ENCODE assay signal across 8 cellular contexts in genomic region chr3:71011565-71012287, GRCh38.
A peak's percentile ranks its signal among the peaks of the same experiment; 100 is the strongest.
DNase-seq lines count a peak whose midpoint lies in the region; ATAC-seq, FAIRE-seq and TF ChIP-seq lines count a peak whose summit lies in the region.

No MANE protein-coding gene starts in this region.

- 29% methylated on average over 6 of the region's 6 CpGs for WGBS in GM12878 (ENCODE audit: insufficient coverage, insufficient replicate concordance, low lambda C conversion rate, missing lambda C conversion rate)

- H2AFZ ChIP-seq in GM12878 (ENCODE audit: control insufficient read depth, low read depth, low read length): no peak overlapping the region

- H3K27me3 ChIP-seq in CD8-positive, alpha-beta T cell (ENCODE audit: insufficient read depth, low read length): no peaks in the 10 kb centered on the region
- H3K27me3 ChIP-seq in GM12878 (replicated peaks in 1 of 2; ENCODE audit: control insufficient read depth in 2 of 2, insufficient read depth in 2 of 2, low read length in 1 of 2): no peaks in the 10 kb centered on the region
- no peaks in the 10 kb centered on the region for H3K27me3 ChIP-seq in Caco-2 (replicated peaks; ENCODE audit: control insufficient read depth, insufficient read depth, low read length)
- H3K27me3 ChIP-seq in A673 (replicated peaks; ENCODE audit: insufficient read depth, low read depth, low read length, poor library complexity): no peaks in the 10 kb centered on the region

- no peaks in the 10 kb centered on the region for H3K27me3 Mint-ChIP-seq in CD8-positive, alpha-beta T cell (ENCODE audit: low read depth)
- no peaks in the 10 kb centered on the region for H3K27me3 Mint-ChIP-seq in Caco-2 (ENCODE audit: insufficient read depth, unreplicated experiment)

- peak overlapping the region; percentile 37 for H3K27ac ChIP-seq in CD8-positive, alpha-beta T cell (ENCODE audit: low read depth, low read length)
- no peak overlapping the region for H3K27ac ChIP-seq in GM12878 (ENCODE audit: control insufficient read depth, insufficient read depth)
- H3K27ac ChIP-seq in A673 (ENCODE audit: low read depth, low read length, poor library complexity, severe bottlenecking): no peak overlapping the region

- no peak for TF ChIP-seq POLR2A in GM12878 (IDR thresholded peaks at IDR 0.05; ENCODE audit: low read depth, low read length)

- in situ Hi-C loops in GM12878 (cut with MboI): no loop called here

- no peak overlapping the region for H3K4me3 ChIP-seq in CD8-positive, alpha-beta T cell (ENCODE audit: low read depth, low read length)
- H3K4me3 ChIP-seq in GM12878: no peak overlapping the region
- H3K4me3 ChIP-seq in Caco-2 (ENCODE audit: low read depth, low read length): no peak overlapping the region
- no peak overlapping the region for H3K4me3 ChIP-seq in A673 (ENCODE audit: low read depth, low read length, poor library complexity, severe bottlenecking)

- no peak for ATAC-seq in CD8-positive, alpha-beta T cell
- ATAC-seq in GM21390 (IDR thresholded peaks at IDR 0.05; ENCODE audit: unreplicated experiment) (peak; percentile 69), HG03558 (IDR thresholded peaks at IDR 0.05; ENCODE audit: extremely low read depth, unreplicated experiment) (peak; percentile 60), GM12878 (peak; percentile 88)

- no peak for TF ChIP-seq RAD21 in GM12878 (IDR thresholded peaks at IDR 0.05; ENCODE audit: insufficient read depth, low read depth, low read length)

- SMC1A ChIA-PET in GM12878 (lab: Charles Lee; ENCODE audit: uncharacterized antibody, unreplicated experiment): interaction anchor here (0.6 to 1.2 kb wide), 2 partner anchors 383 to 670 kb away, joined by 3 read pairs; no protein-coding TSS in a partner anchor

- POLR2A ChIA-PET in CD8-positive, alpha-beta T cell (lab: Charles Lee): interaction anchor here (0.8 to 1.3 kb wide), 2 partner anchors 12 to 49 kb away, joined by 3 to 5 read pairs; no protein-coding TSS in a partner anchor
- POLR2A ChIA-PET in GM12878 (lab: Charles Lee) (no interaction called here), Caco-2 (lab: Charles Lee) (no interaction called here), A673 (lab: Charles Lee; ENCODE audit: low non-redundant PET) (no interaction called here)

- no peak for TF ChIP-seq CTCF in CD8-positive, alpha-beta T cell (IDR thresholded peaks at IDR 0.05)
- TF ChIP-seq CTCF in GM12878 (IDR thresholded peaks at IDR 0.05 in 2 of 3, conservative IDR thresholded peaks at IDR 0.05 in 1 of 3; ENCODE audit: control insufficient read depth in 2 of 3, extremely low read depth in 1 of 3, insufficient read depth in 1 of 3, low read depth in 3 of 3, low read length in 3 of 3) (no peak), Caco-2 (IDR thresholded peaks at IDR 0.05; ENCODE audit: insufficient read depth in 1 of 2, low read depth in 1 of 2, low read length in 1 of 2, severe bottlenecking in 1 of 2, unreplicated experiment in 1 of 2) (no peak), A673 (conservative IDR thresholded peaks at IDR 0.05; ENCODE audit: low read depth, low read length) (no peak)

- BruUV-seq in GM12878 (replicated peaks; lab: Mats Ljungman, UMichigan) (no TSS peak), Caco-2 (replicated peaks; lab: Mats Ljungman, UMichigan) (no TSS peak), A673 (replicated peaks; lab: Mats Ljungman, UMichigan) (no TSS peak)

- H3K4me1 Mint-ChIP-seq in CD8-positive, alpha-beta T cell (ENCODE audit: low read depth): peaks cover 78% of the 10 kb centered on the region
- peaks cover 6% of the 10 kb centered on the region for H3K4me1 Mint-ChIP-seq in Caco-2 (ENCODE audit: low read depth, unreplicated experiment)

- peaks cover 64% of the 10 kb centered on the region for H3K4me1 ChIP-seq in CD8-positive, alpha-beta T cell (ENCODE audit: insufficient read depth, low read length)
- H3K4me1 ChIP-seq in GM12878 (ENCODE audit: control insufficient read depth, insufficient read depth, low read length) (peaks cover 3% of the 10 kb centered on the region; the same call in 1 of the 2 replicates), Caco-2 (peaks cover 15% of the 10 kb centered on the region), A673 (ENCODE audit: insufficient read depth, low read length, poor library complexity, severe bottlenecking) (peaks cover 8% of the 10 kb centered on the region)

- H3K36me3 ChIP-seq in CD8-positive, alpha-beta T cell (ENCODE audit: insufficient read depth, low read length): peaks cover 7% of the 10 kb centered on the region
- H3K36me3 ChIP-seq in GM12878 (ENCODE audit: control insufficient read depth in 2 of 2, insufficient read depth in 2 of 2, low read length in 1 of 2) (no peaks in the 10 kb centered on the region), Caco-2 (ENCODE audit: control insufficient read depth, insufficient read depth, low read length) (peaks cover 3% of the 10 kb centered on the region; the same call in 1 of the 2 replicates), A673 (ENCODE audit: insufficient read depth, low read length, poor library complexity, severe bottlenecking) (no peaks in the 10 kb centered on the region)

- no peaks in the 10 kb centered on the region for H3K79me2 ChIP-seq in GM12878 (ENCODE audit: control insufficient read depth, insufficient read depth, low read length)

- intact Hi-C loops in CD8-positive, alpha-beta T cell (cut with DNase I, micrococcal nuclease): loop anchor here (2.0 to 5.0 kb wide), 2 partner anchors 13 to 216 kb away; no protein-coding TSS in a partner anchor
- intact Hi-C loops in GM12878 (cut with micrococcal nuclease; ENCODE audit: unreplicated experiment): loop anchor here (1.0 to 5.0 kb wide), 3 partner anchors 76 to 381 kb away; no protein-coding TSS in a partner anchor
- intact Hi-C loops in posterior cingulate gyrus (cut with DNase I): no loop called here
- intact Hi-C loops in Caco-2 (cut with micrococcal nuclease; ENCODE audit: unreplicated experiment): no loop called here
- intact Hi-C loops in A673 (cut with micrococcal nuclease; ENCODE audit: unreplicated experiment): no loop called here

- CTCF ChIA-PET in CD8-positive, alpha-beta T cell (lab: Charles Lee): interaction anchor here (1.6 to 2.6 kb wide), 3 partner anchors 24 to 575 kb away, joined by 3 to 7 read pairs (median 4); no protein-coding TSS in a partner anchor
- CTCF ChIA-PET in GM12878 (lab: Yijun Ruan, JAX): interaction anchor here (0.6 kb wide), 1 partner anchor 16 kb away, joined by 3 read pairs; no protein-coding TSS in a partner anchor
- CTCF ChIA-PET in Caco-2 (lab: Charles Lee): no interaction called here
- CTCF ChIA-PET in A673 (lab: Charles Lee): no interaction called here

- H4K20me1 ChIP-seq in GM12878 (ENCODE audit: control insufficient read depth, insufficient read depth): no peaks in the 10 kb centered on the region

- no peak for DNase-seq in CD8-positive, alpha-beta T cell
- DNase-seq in GM12878 (ENCODE audit: low read depth, low spot score) (peak; percentile 34), posterior cingulate gyrus (no peak), NCI-H2227 treated with DMSO at 0.1 percent for 48 hours (lab: John Stamatoyannopoulos, UW) (no peak), Caco-2 (no peak), A673 (ENCODE audit: low spot score) (no peak)

- peak overlapping the region; percentile 5; the same call in 1 of the 2 replicates for H3K4me2 ChIP-seq in GM12878 (ENCODE audit: control insufficient read depth, insufficient read depth)

- no peak overlapping the region for H3K9ac ChIP-seq in GM12878 (ENCODE audit: control insufficient read depth, insufficient read depth, low read length)

- peak overlapping the region; percentile 93 for H3K27ac Mint-ChIP-seq in CD8-positive, alpha-beta T cell
- H3K27ac Mint-ChIP-seq in Caco-2 (ENCODE audit: unreplicated experiment): no peak overlapping the region

- no peak for FAIRE-seq in GM12878 (lab: Jason Lieb, UNC)

- no peak overlapping the region for H3K4me3 Mint-ChIP-seq in CD8-positive, alpha-beta T cell
- H3K4me3 Mint-ChIP-seq in Caco-2 (ENCODE audit: unreplicated experiment): no peak overlapping the region

- no peaks in the 10 kb centered on the region for H3K9me3 ChIP-seq in CD8-positive, alpha-beta T cell (ENCODE audit: low read length)
- H3K9me3 ChIP-seq in GM12878 (replicated peaks; ENCODE audit: control insufficient read depth, insufficient read depth, low read length) (no peaks in the 10 kb centered on the region), Caco-2 (no peaks in the 10 kb centered on the region), A673 (ENCODE audit: low read depth, low read length, poor library complexity, severe bottlenecking) (no peaks in the 10 kb centered on the region)

- TF ChIP-seq EP300 in GM12878 (IDR thresholded peaks at IDR 0.05; ENCODE audit: borderline replicate concordance in 1 of 2, control insufficient read depth in 1 of 2, low read depth in 2 of 2, low read length in 2 of 2): peak; percentile 55 to 83; a peak in 2 of 4 replicates

- H3K9me3 Mint-ChIP-seq in CD8-positive, alpha-beta T cell: no peaks in the 10 kb centered on the region
- H3K9me3 Mint-ChIP-seq in Caco-2 (ENCODE audit: unreplicated experiment): no peaks in the 10 kb centered on the region

- H3K36me3 Mint-ChIP-seq in CD8-positive, alpha-beta T cell: peaks cover 62% of the 10 kb centered on the region
- peaks cover 52% of the 10 kb centered on the region for H3K36me3 Mint-ChIP-seq in Caco-2 (ENCODE audit: insufficient read depth, unreplicated experiment)

- RAD21 ChIA-PET in GM12878 (lab: Charles Lee; ENCODE audit: unreplicated experiment): no interaction called here

TF ChIP-seq in GM12878, 131 proteins besides CTCF, POLR2A, EP300 and RAD21 (continues in another document):
- TF ChIP-seq BHLHE40 (IDR thresholded peaks at IDR 0.05; ENCODE audit: borderline replicate concordance in 1 of 2, low read depth in 2 of 2, low read length in 1 of 2) (peak; percentile 77 to 81), SREBF1 (IDR thresholded peaks at IDR 0.05; ENCODE audit: low read length) (no peak), CHD2 (IDR thresholded peaks at IDR 0.05; ENCODE audit: borderline replicate concordance, low read depth, low read length) (no peak), RELB (IDR thresholded peaks at IDR 0.05; ENCODE audit: low read depth) (peak; percentile 45), PML (IDR thresholded peaks at IDR 0.05; ENCODE audit: low read length) (no peak), BCL11A (IDR thresholded peaks at IDR 0.05; ENCODE audit: low read depth, low read length) (peak; percentile 78; the same call in 1 of the 2 replicates), SPI1 (IDR thresholded peaks at IDR 0.05; ENCODE audit: borderline replicate concordance, insufficient read depth, low read depth, low read length) (peak; percentile 89)

Comparison
In these comparisons a context has a peak if more than half of its experiments do, and no peak if none do; other contexts are left out.
1. CTCF ChIA-PET loops: an anchor here in CD8-positive, alpha-beta T cell (1.6 to 2.6 kb wide) and GM12878 (0.6 kb wide); none called in Caco-2 and A673.
2. intact Hi-C loops: an anchor here in CD8-positive, alpha-beta T cell (2.0 to 5.0 kb wide) and GM12878 (1.0 to 5.0 kb wide); none called in posterior cingulate gyrus, Caco-2 and A673.